12 cellular contexts compared by ENCODE assay signal in the genomic region with DNA sequence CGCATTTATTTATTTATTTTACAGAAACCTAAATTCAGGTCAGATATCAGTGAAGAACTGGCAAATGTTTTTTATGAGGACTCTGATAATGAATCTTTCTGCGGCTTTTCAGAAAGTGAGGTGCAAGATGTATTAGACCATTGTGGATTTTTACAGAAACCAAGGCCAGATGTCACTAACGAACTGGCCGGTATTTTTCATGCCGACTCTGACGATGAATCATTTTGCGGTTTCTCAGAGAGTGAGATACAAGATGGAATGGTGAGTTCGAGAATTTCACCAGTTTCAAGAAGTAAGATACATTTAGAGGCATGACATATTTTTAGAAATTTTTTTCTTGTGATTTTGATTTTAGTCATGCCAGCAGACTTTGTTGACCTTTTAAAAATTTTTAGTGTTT. TPM values are rescaled to one million over a fixed set of nuclear protein-coding genes. Genes with fewer than 3 reads are reported as not detected.
A peak's percentile ranks its signal among the peaks of the same experiment; 100 is the strongest.
DNase-seq lines count a peak whose midpoint lies in the region; FAIRE-seq and TF ChIP-seq lines count a peak whose summit lies in the region.
"Had no signal": no experiment of that assay in that cellular context is flagged by ENCODE, and none has a peak within 500 bp of the region (broad histone marks: within the 10 kb centered on the region; RNA-seq: fewer than 3 reads in every experiment).

No MANE protein-coding gene starts in this region.

- H3K27ac ChIP-seq in osteoblast (ENCODE audit: low read depth, low read length) = no peak overlapping the region
- H3K27ac ChIP-seq: heart right ventricle had no signal

- no peak for TF ChIP-seq POLR2A in H54 (IDR thresholded peaks at IDR 0.05; ENCODE audit: low read depth, low read length)
- TF ChIP-seq POLR2A in NB4 (IDR thresholded peaks at IDR 0.05; ENCODE audit: extremely low read depth, insufficient read length) = no peak

- H3K9me3 ChIP-seq in osteoblast (ENCODE audit: low read depth, low read length) = no peaks in the 10 kb centered on the region
- H3K9me3 ChIP-seq: heart right ventricle had no signal

- H3K4me2 ChIP-seq in osteoblast (ENCODE audit: insufficient read depth, low read length) = no peak overlapping the region

- peaks cover 19% of the 10 kb centered on the region for H3K36me3 Mint-ChIP-seq in brain

- H4K20me1 ChIP-seq in osteoblast (ENCODE audit: insufficient read depth, low read length) = no peaks in the 10 kb centered on the region

- no peak for TF ChIP-seq CTCF in GM10266 (IDR thresholded peaks at IDR 0.05; ENCODE audit: control insufficient read depth, insufficient read depth, low read depth, missing control alignments)
- TF ChIP-seq CTCF in NB4 (IDR thresholded peaks at IDR 0.05; ENCODE audit: low read depth, low read length) = no peak
- no peak for TF ChIP-seq CTCF in brain (conservative IDR thresholded peaks at IDR 0.05)
- no peak for TF ChIP-seq CTCF in osteoblast (IDR thresholded peaks at IDR 0.05; ENCODE audit: extremely low read depth, low read depth, low read length)

- DNase-seq in GM10266 (ENCODE audit: extremely low spot score) = peak; percentile 48
- peak; percentile 15 for DNase-seq in H54 (ENCODE audit: insufficient read length, low spot score)
- peak; percentile 91 for DNase-seq in NB4 (ENCODE audit: low read depth)
- no peak for DNase-seq in NCI-H1694 (lab: John Stamatoyannopoulos, UW)
- DNase-seq in OCI-M1 (lab: John Stamatoyannopoulos, UW) = no peak
- DNase-seq in osteoblast (ENCODE audit: insufficient read length, low spot score, missing footprints) = no peak
- no peak for DNase-seq in D341Med (ENCODE audit: low spot score)
- DNase-seq: heart right ventricle; NCI-H2227 treated with DMSO at 0.1 percent for 48 hours; stimulated activated CD4-positive, alpha-beta T cell treated with anti-CD3 and anti-CD28 coated beads, Interleukin-12 subunit alpha, Interleukin-12 subunit beta, amount 100 ng/mL, for 4 hours had no signal

- H3K27ac Mint-ChIP-seq in brain = peak overlapping the region in 4 of 5 experiments; percentile 53 to 81 (median 62)
- H3K27ac Mint-ChIP-seq: dendritic cell treated with granulocyte-macrophage colony-stimulating factor and Interleukin-4, amounts not matched to agents 40 ng/mL and 50 ng/mL, for 4 days had no signal

- H3K4me3 Mint-ChIP-seq in brain = peak overlapping the region in 3 of 5 experiments; percentile 43 to 72 (median 66)
- H3K4me3 Mint-ChIP-seq: dendritic cell treated with granulocyte-macrophage colony-stimulating factor and Interleukin-4, amounts not matched to agents 40 ng/mL and 50 ng/mL, for 4 days had no signal

- H3K4me1 Mint-ChIP-seq in brain = peaks cover 55% of the 10 kb centered on the region

- FAIRE-seq in H54 (lab: Jason Lieb, UNC) = no peak

- no peaks in the 10 kb centered on the region for H3K36me3 ChIP-seq in osteoblast (ENCODE audit: insufficient read depth, low read length)
- H3K36me3 ChIP-seq: heart right ventricle had no signal

- peaks cover 0 to 2% (median 0%) of the 10 kb centered on the region in 5 experiments for H3K9me3 Mint-ChIP-seq in brain
- H3K9me3 Mint-ChIP-seq: dendritic cell treated with granulocyte-macrophage colony-stimulating factor and Interleukin-4, amounts not matched to agents 40 ng/mL and 50 ng/mL, for 4 days had no signal

- H3K4me1 ChIP-seq in osteoblast (ENCODE audit: insufficient read depth, low read length) = peaks cover 7% of the 10 kb centered on the region

- H3K27me3 Mint-ChIP-seq in brain = peaks cover 8% of the 10 kb centered on the region

- no peak overlapping the region for H2AFZ ChIP-seq in osteoblast (ENCODE audit: low read length)

- peak overlapping the region; percentile 47 for H3K4me3 ChIP-seq in NB4 (ENCODE audit: low read depth, low read length)
- H3K4me3 ChIP-seq in osteoblast (ENCODE audit: insufficient read depth, low read length) = no peak overlapping the region
- H3K4me3 ChIP-seq: heart right ventricle had no signal

- H3K27me3 ChIP-seq in osteoblast (ENCODE audit: insufficient read depth, low read length) = peaks cover 7% of the 10 kb centered on the region

- H3K79me2 ChIP-seq in osteoblast (ENCODE audit: insufficient read depth, low read length) = no peaks in the 10 kb centered on the region

RNA-seq across cellular contexts. Expression of a gene that starts 4.6 kb away (rescaled TPM):
- 25.0 TPM for polyA plus RNA-seq in brain (ENCODE audit: insufficient read depth, low read depth, low replicate concordance)
- 0.59 and 1.1 TPM in 2 replicates for total RNA-seq in osteoblast

Comparison
In these comparisons a context has a peak if more than half of its experiments do, and no peak if none do; other contexts are left out.
1. DNase-seq: peak in GM10266 (single experiment), H54 (single experiment) and NB4 (single experiment); none in NCI-H1694 (single experiment), OCI-M1 (single experiment), osteoblast (single experiment) and D341Med (single experiment).